In genomic region chr1:238458924-238459323, GRCh38 we compare ENCODE assay signal across 22 cellular contexts.
"Had no signal": no experiment of that assay in that cellular context is flagged by ENCODE, and none has a peak within 500 bp of the region (broad histone marks: within the 10 kb centered on the region; RNA-seq: fewer than 3 reads in every experiment).

No MANE protein-coding gene starts in this region.

- H3K9me3 ChIP-seq: esophagus squamous epithelium, left lung, mucosa of descending colon, testis had no signal

- H3K4me1 Mint-ChIP-seq: naive B cell; stimulated activated memory B cell treated with anti-CD40 and anti-IgM and Interleukin-4, amounts not matched to agents 10 μg/mL and 1 μg/mL and 100 μg/mL, for 72 hours had no signal

- H3K4me1 ChIP-seq: left lung, spleen, testis had no signal

- DNase-seq: activated CD4-positive, alpha-beta T cell treated with anti-CD3 and anti-CD28 coated beads for 1 hour; activated CD8-positive, alpha-beta memory T cell treated with anti-CD3 and anti-CD28 coated beads for 24 hours; activated CD8-positive, alpha-beta memory T cell treated with anti-CD3 and anti-CD28 coated beads, Interleukin-2, amount 50 U/mL, for 48 hours; activated effector memory CD4-positive, alpha-beta T cell treated with anti-CD3 and anti-CD28 coated beads, Interleukin-2, amount 50 U/mL, for 16 hours; activated T-cell treated with anti-CD3 and anti-CD28 coated beads, Interleukin-2, amount 50 U/mL, for 72 hours; effector memory CD4-positive, alpha-beta T cell; esophagus squamous epithelium; left lung; mucosa of descending colon; naive B cell; nucleus accumbens; posterior cingulate gyrus; spleen; stimulated activated CD4-positive, alpha-beta T cell treated with anti-CD3 and anti-CD28 coated beads, Interleukin-4, amount 100 ng/mL, for 4 hours; T-helper 2 cell; testis had no signal

- H3K9me3 Mint-ChIP-seq: type B pancreatic cell had no signal

- H3K4me3 Mint-ChIP-seq: activated naive CD8-positive, alpha-beta T cell; activated T-cell treated with anti-CD3 and anti-CD28 coated beads, Interleukin-2, amount 50 U/mL, for 72 hours; dendritic cell treated with granulocyte-macrophage colony-stimulating factor and Interleukin-4, amounts not matched to agents 40 ng/mL and 50 ng/mL, for 4 days; naive B cell; stimulated activated memory B cell treated with anti-CD40 and anti-IgM and Interleukin-4, amounts not matched to agents 10 μg/mL and 1 μg/mL and 100 μg/mL, for 72 hours; type B pancreatic cell had no signal

- H3K27ac ChIP-seq: cardiac muscle cell, esophagus squamous epithelium, left lung, spleen, testis, VCaP had no signal

- H3K36me3 Mint-ChIP-seq: activated naive CD8-positive, alpha-beta T cell; naive B cell; stimulated activated memory B cell treated with anti-CD40 and anti-IgM and Interleukin-4, amounts not matched to agents 10 μg/mL and 1 μg/mL and 100 μg/mL, for 72 hours; type B pancreatic cell had no signal

- H3K36me3 ChIP-seq: cardiac muscle cell, esophagus squamous epithelium, left lung, spleen had no signal

- H3K27ac Mint-ChIP-seq: activated naive CD8-positive, alpha-beta T cell; activated T-cell treated with anti-CD3 and anti-CD28 coated beads, Interleukin-2, amount 50 U/mL, for 72 hours; dendritic cell treated with granulocyte-macrophage colony-stimulating factor and Interleukin-4, amounts not matched to agents 40 ng/mL and 50 ng/mL, for 4 days; naive B cell; stimulated activated memory B cell treated with anti-CD40 and anti-IgM and Interleukin-4, amounts not matched to agents 10 μg/mL and 1 μg/mL and 100 μg/mL, for 72 hours; type B pancreatic cell had no signal

- ATAC-seq: activated T-cell treated with anti-CD3 and anti-CD28 coated beads, Interleukin-2, amount 50 U/mL, for 72 hours; left lung; mucosa of descending colon; stimulated activated memory B cell treated with anti-CD40 and anti-IgM and Interleukin-4, amounts not matched to agents 10 μg/mL and 1 μg/mL and 100 μg/mL, for 72 hours had no signal

- H3K27me3 Mint-ChIP-seq: activated naive CD8-positive, alpha-beta T cell; dendritic cell treated with granulocyte-macrophage colony-stimulating factor and Interleukin-4, amounts not matched to agents 40 ng/mL and 50 ng/mL, for 4 days; naive B cell; stimulated activated memory B cell treated with anti-CD40 and anti-IgM and Interleukin-4, amounts not matched to agents 10 μg/mL and 1 μg/mL and 100 μg/mL, for 72 hours; type B pancreatic cell had no signal

- H3K27me3 ChIP-seq: cardiac muscle cell, esophagus squamous epithelium, left lung, spleen, testis had no signal

- H3K4me3 ChIP-seq: cardiac muscle cell, esophagus squamous epithelium, left lung, mucosa of descending colon, spleen, testis had no signal
